In genomic region chr13:113258655-113259054, GRCh38 we compare ENCODE assay signal across 24 cellular contexts.
"Had no signal": no experiment of that assay in that cellular context is flagged by ENCODE, and none has a peak within 500 bp of the region (broad histone marks: within the 10 kb centered on the region; RNA-seq: fewer than 3 reads in every experiment).

No MANE protein-coding gene starts in this region.

- H3K27me3 ChIP-seq: breast epithelium, esophagus muscularis mucosa, foreskin keratinocyte, heart right ventricle, neutrophil, right lobe of liver, testis, transverse colon had no signal

- H3K27ac Mint-ChIP-seq: activated B cell treated with CpG ODN at 0.5 μM for 24 hours; activated CD8-positive, alpha-beta T cell treated with anti-CD3 and anti-CD28 coated beads for 36 hours; activated naive CD4-positive, alpha-beta T cell treated with anti-CD3 and anti-CD28 coated beads, Interleukin-2, amount 50 U/mL, for 72 hours; activated T-helper 2 cell treated with anti-CD3 and anti-CD28 coated beads, Interferon-gamma antibody, Interleukin-2, Interleukin-4, amounts not matched to agents 10 μg/mL and 5 μg/mL and 100 μg/mL, durations not matched to agents 14 hours and 24 hours and 36 hours; nephron progenitor cell; progenitor cell of endocrine pancreas had no signal

- H3K27ac ChIP-seq: breast epithelium, esophagus muscularis mucosa, foreskin keratinocyte, lower lobe of right lung, neutrophil, right lobe of liver, testis, transverse colon had no signal

- H3K27me3 Mint-ChIP-seq: activated B cell treated with CpG ODN at 0.5 μM for 24 hours; activated CD8-positive, alpha-beta T cell treated with anti-CD3 and anti-CD28 coated beads for 36 hours; progenitor cell of endocrine pancreas had no signal

- H3K36me3 ChIP-seq: breast epithelium had no signal

- H3K4me1 ChIP-seq: breast epithelium, esophagus muscularis mucosa, foreskin keratinocyte, lower lobe of right lung, right lobe of liver, testis, transverse colon had no signal

- H3K9me3 ChIP-seq: breast epithelium, esophagus muscularis mucosa, heart right ventricle, lower lobe of right lung, mucosa of descending colon, neutrophil, right lobe of liver, testis, transverse colon had no signal

- ATAC-seq: activated CD8-positive, alpha-beta T cell treated with anti-CD3 and anti-CD28 coated beads for 36 hours; activated naive CD4-positive, alpha-beta T cell treated with anti-CD3 and anti-CD28 coated beads, Interleukin-2, amount 50 U/mL, for 72 hours; activated T-cell treated with anti-CD3 and anti-CD28 coated beads, Interleukin-2, amount 50 U/mL, for 4 hours; foreskin keratinocyte; left lobe of liver; mucosa of descending colon; stimulated activated naive CD8-positive, alpha-beta T cell treated with anti-CD3 and anti-CD28 coated beads, Interleukin-15, Interleukin-2, amounts not matched to agents 100 U/mL and 50 U/mL, for 24 hours had no signal

- DNase-seq: activated B cell treated with CpG ODN at 0.5 μM for 24 hours; activated CD4-positive, alpha-beta T cell treated with anti-CD3 and anti-CD28 coated beads, Interleukin-2, amount 50 U/mL, for 1 hour; activated CD8-positive, alpha-beta T cell treated with anti-CD3 and anti-CD28 coated beads for 36 hours; activated T-cell treated with anti-CD3 and anti-CD28 coated beads, Interleukin-2, amount 50 U/mL, for 4 hours; central memory CD4-positive, alpha-beta T cell; foreskin keratinocyte; heart right ventricle; kidney glomerular epithelial cell; lower lobe of right lung; mesendoderm; nephron progenitor cell; stimulated activated CD4-positive, alpha-beta T cell treated with anti-CD3 and anti-CD28 coated beads, Interleukin-4, amount 100 ng/mL, for 1 hour; stimulated activated naive CD8-positive, alpha-beta T cell treated with anti-CD3 and anti-CD28 coated beads, Interleukin-15, Interleukin-2, amounts not matched to agents 100 U/mL and 50 U/mL, for 24 hours; testis; transverse colon had no signal

- H3K4me3 Mint-ChIP-seq: activated B cell treated with CpG ODN at 0.5 μM for 24 hours; activated CD8-positive, alpha-beta T cell treated with anti-CD3 and anti-CD28 coated beads for 36 hours; activated T-cell treated with anti-CD3 and anti-CD28 coated beads, Interleukin-2, amount 50 U/mL, for 4 hours; nephron progenitor cell had no signal

- H3K9me3 Mint-ChIP-seq: activated CD8-positive, alpha-beta T cell treated with anti-CD3 and anti-CD28 coated beads for 36 hours; activated naive CD4-positive, alpha-beta T cell treated with anti-CD3 and anti-CD28 coated beads, Interleukin-2, amount 50 U/mL, for 72 hours; activated T-cell treated with anti-CD3 and anti-CD28 coated beads, Interleukin-2, amount 50 U/mL, for 4 hours; activated T-helper 2 cell treated with anti-CD3 and anti-CD28 coated beads, Interferon-gamma antibody, Interleukin-2, Interleukin-4, amounts not matched to agents 10 μg/mL and 5 μg/mL and 100 μg/mL, durations not matched to agents 14 hours and 24 hours and 36 hours had no signal

- H3K4me3 ChIP-seq: breast epithelium, esophagus muscularis mucosa, heart right ventricle, lower lobe of right lung, mucosa of descending colon, right lobe of liver, testis, transverse colon had no signal

- H3K4me1 Mint-ChIP-seq: activated B cell treated with CpG ODN at 0.5 μM for 24 hours, nephron progenitor cell had no signal
